ENCODE assay signal across 8 cellular contexts in the genomic region with DNA sequence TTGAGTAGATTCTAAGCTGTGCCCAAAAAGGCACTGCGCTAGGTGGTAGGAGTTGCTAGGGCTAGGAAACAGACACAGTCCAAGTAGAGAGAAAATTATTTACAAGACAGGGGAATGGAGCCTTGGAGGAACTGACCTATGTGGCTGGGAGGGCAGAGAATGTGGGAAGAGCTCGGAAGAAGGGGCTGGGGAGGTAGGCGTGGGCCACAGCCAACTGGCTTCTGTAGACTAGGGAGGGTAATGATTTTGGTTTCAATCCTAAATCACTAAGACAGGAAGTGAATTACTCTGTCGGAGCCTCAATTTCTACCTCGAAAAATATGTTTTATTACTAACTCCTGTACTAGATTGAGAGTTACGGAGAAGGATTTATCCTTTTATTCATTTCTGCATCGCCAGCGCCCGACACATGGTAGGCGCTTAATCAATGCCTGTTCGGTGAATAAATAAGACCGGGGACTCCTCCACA. TPM values are rescaled to one million over a fixed set of nuclear protein-coding genes. Genes with fewer than 3 reads are reported as not detected.
DNase-seq lines count a peak whose midpoint lies in the region; ATAC-seq and TF ChIP-seq lines count a peak whose summit lies in the region.

No MANE protein-coding gene starts in this region.

- H3K9me3 Mint-ChIP-seq in chondrocyte (ENCODE audit: low read depth) = no peaks in the 10 kb centered on the region

- no peak overlapping the region for H2BK120ac ChIP-seq in mesenchymal stem cell (ENCODE audit: low read depth, low read length)

- H3K4me1 Mint-ChIP-seq in chondrocyte (ENCODE audit: low read depth) = peaks cover 42% of the 10 kb centered on the region

- peak overlapping the region; percentile 83 for H3K4me2 ChIP-seq in mesenchymal stem cell (ENCODE audit: low read length, poor library complexity, severe bottlenecking)

- H4K8ac ChIP-seq in mesenchymal stem cell (ENCODE audit: low read length) = no peak overlapping the region

- H3K9me3 ChIP-seq in mesenchymal stem cell (ENCODE audit: control insufficient read depth, low read length) = no peaks in the 10 kb centered on the region

- H3K23ac ChIP-seq in mesenchymal stem cell (ENCODE audit: low read length in 2 of 2) = no peak overlapping the region

- TF ChIP-seq CTCF in BJ (IDR thresholded peaks at IDR 0.05; ENCODE audit: insufficient read depth, low read depth, low read length) = no peak
- no peak for TF ChIP-seq CTCF in chondrocyte (IDR thresholded peaks at IDR 0.05)

- no peak overlapping the region for H2AK5ac ChIP-seq in mesenchymal stem cell (ENCODE audit: low read length, severe bottlenecking)

- peak overlapping the region in 1 of 2 experiments; percentile 12 for H2BK12ac ChIP-seq in mesenchymal stem cell (ENCODE audit: low read length in 2 of 2)

- peak overlapping the region in 1 of 2 experiments; percentile 52 for H3K4ac ChIP-seq in mesenchymal stem cell (ENCODE audit: low read depth in 1 of 2, low read length in 2 of 2)

- DNase-seq in BJ (ENCODE audit: low read depth) (no peak), NCI-H82 (lab: John Stamatoyannopoulos, UW) (peak; percentile 82), chondrocyte (ENCODE audit: low spot score) (no peak), mesenchymal stem cell (peak; percentile 76), GM19240 (ENCODE audit: insufficient read length, low spot score) (no peak), NAMALWA (ENCODE audit: low spot score) (no peak)

- H2BK5ac ChIP-seq in mesenchymal stem cell (ENCODE audit: low read depth, low read length, poor library complexity, severe bottlenecking) = peak overlapping the region; percentile 5

- H2AFZ ChIP-seq in mesenchymal stem cell (ENCODE audit: low read depth, low read length) = peak overlapping the region; percentile 55

- 6% methylated on average over 10 of the region's 12 CpGs for WGBS in mesenchymal stem cell
- WGBS in urinary bladder = 4% methylated on average over 12 of the region's 12 CpGs

- peak; percentile 14 for ATAC-seq in GM21390 (IDR thresholded peaks at IDR 0.05; ENCODE audit: unreplicated experiment)

- H3K27me3 ChIP-seq in BJ (ENCODE audit: control insufficient read depth, insufficient read depth, low read length) (no peaks in the 10 kb centered on the region), mesenchymal stem cell (ENCODE audit: control insufficient read depth in 1 of 2, insufficient read depth in 1 of 2, low read length in 2 of 2) (no peaks in the 10 kb centered on the region)

- H3K79me1 ChIP-seq in mesenchymal stem cell (replicated peaks; ENCODE audit: low read length, poor library complexity, severe bottlenecking) = no peaks in the 10 kb centered on the region

- no peak overlapping the region for H4K91ac ChIP-seq in mesenchymal stem cell (ENCODE audit: low read length)

- peak overlapping the region; percentile 94 for H3K27ac Mint-ChIP-seq in chondrocyte (ENCODE audit: unreplicated experiment)

- H3K27ac ChIP-seq in mesenchymal stem cell (ENCODE audit: low read length, poor library complexity, severe bottlenecking) (peak overlapping the region; percentile 88), urinary bladder (ENCODE audit: low read depth) (peak overlapping the region; percentile 89)

- H3K4me1 ChIP-seq in mesenchymal stem cell (ENCODE audit: control insufficient read depth, insufficient read depth, low read depth, low read length) (peaks cover 5% of the 10 kb centered on the region), urinary bladder (ENCODE audit: insufficient read depth) (no peaks in the 10 kb centered on the region)

- H3K4me3 ChIP-seq in BJ (ENCODE audit: low read depth, low read length) = peak overlapping the region; percentile 44
- peak overlapping the region; percentile 31 to 79 for H3K4me3 ChIP-seq in mesenchymal stem cell (ENCODE audit: insufficient read depth in 1 of 2, low read depth in 1 of 2, low read length in 2 of 2)
- peak overlapping the region; percentile 39 for H3K4me3 ChIP-seq in urinary bladder (ENCODE audit: low read depth, low read length)

- H3K9ac ChIP-seq in mesenchymal stem cell (ENCODE audit: low read length) = peak overlapping the region; percentile 89

- no peak overlapping the region for H2BK15ac ChIP-seq in mesenchymal stem cell (ENCODE audit: low read depth, poor library complexity, severe bottlenecking)

- no peaks in the 10 kb centered on the region for H3K36me3 ChIP-seq in BJ (ENCODE audit: control insufficient read depth, insufficient read depth, low read length)
- H3K36me3 ChIP-seq in mesenchymal stem cell (ENCODE audit: control insufficient read depth in 1 of 2, insufficient read depth in 2 of 2, low read depth in 1 of 2, low read length in 2 of 2) = peaks cover 0 to 13% of the 10 kb centered on the region in 2 experiments
- no peaks in the 10 kb centered on the region for H3K36me3 ChIP-seq in urinary bladder (ENCODE audit: insufficient read depth)

- CTCF ChIA-PET in BJ (lab: Yijun Ruan, JAX) = interaction anchor here (1.3 to 1.5 kb wide), 3 partner anchors 12 to 125 kb away, joined by 3 read pairs; no protein-coding TSS in a partner anchor

- H3K27me3 Mint-ChIP-seq in chondrocyte (ENCODE audit: low read depth) = no peaks in the 10 kb centered on the region

- POLR2A ChIA-PET in BJ (lab: Charles Lee) = no interaction called here

- peak overlapping the region; percentile 18 to 50 for H3K18ac ChIP-seq in mesenchymal stem cell (ENCODE audit: low read depth in 1 of 2, low read length in 2 of 2)

- peak overlapping the region in 1 of 2 experiments; percentile 31 for H3K14ac ChIP-seq in mesenchymal stem cell (ENCODE audit: low read length in 2 of 2)

- H3K36me3 Mint-ChIP-seq in chondrocyte (ENCODE audit: low read depth) = no peaks in the 10 kb centered on the region

- peak overlapping the region; percentile 83 for H3K4me3 Mint-ChIP-seq in chondrocyte (ENCODE audit: unreplicated experiment)

RNA-seq across cellular contexts. Expression of a gene that starts 0.5 kb away (rescaled TPM):
- polyA plus RNA-seq in BJ (2011; rRNA removed) (5.9 and 6.4 TPM in 2 replicates), urinary bladder (7.2 TPM)
- polyA minus RNA-seq in BJ (2011; rRNA and poly(A)+ RNA removed) = 9.7 and 14.0 TPM in 2 replicates
- total RNA-seq in chondrocyte (17.5 to 23.2 TPM (median 20.0 TPM) in 3 replicates), urinary bladder (48.8 TPM)
- 5.8 TPM for polyA plus RNA-seq in mesenchymal stem cell (2013, experiment 1 of 2)
- polyA plus RNA-seq in mesenchymal stem cell (2013, experiment 2 of 2) = 5.6 TPM

RNA-seq across cellular contexts. Expression of a gene that starts 31.9 kb away (rescaled TPM):
- 1.1 and 1.2 TPM in 2 replicates for polyA plus RNA-seq in BJ (2011; rRNA removed)
- polyA minus RNA-seq in BJ (2011; rRNA and poly(A)+ RNA removed) = 0.87 and 1.5 TPM in 2 replicates
- total RNA-seq in chondrocyte = 0.68 to 1.1 TPM (median 0.82 TPM) in 3 replicates
- 0.51 TPM for polyA plus RNA-seq in mesenchymal stem cell (2013, experiment 1 of 2)
- polyA plus RNA-seq in mesenchymal stem cell (2013, experiment 2 of 2) = 0.58 TPM
- total RNA-seq in urinary bladder = 0.48 TPM
- polyA plus RNA-seq in urinary bladder = 0.27 TPM

Comparison
In these comparisons a context has a peak if more than half of its experiments do, and no peak if none do; other contexts are left out.
1. DNase-seq: peak in NCI-H82 (single experiment) and mesenchymal stem cell (single experiment); none in BJ (single experiment), chondrocyte (single experiment), GM19240 (single experiment) and NAMALWA (single experiment).
2. Peak in every context shown above with its lines, with median percentiles within 50 percentile points of each other: H3K4me3 ChIP-seq.